ENCODE assay signal across 20 cellular contexts in the genomic region with DNA sequence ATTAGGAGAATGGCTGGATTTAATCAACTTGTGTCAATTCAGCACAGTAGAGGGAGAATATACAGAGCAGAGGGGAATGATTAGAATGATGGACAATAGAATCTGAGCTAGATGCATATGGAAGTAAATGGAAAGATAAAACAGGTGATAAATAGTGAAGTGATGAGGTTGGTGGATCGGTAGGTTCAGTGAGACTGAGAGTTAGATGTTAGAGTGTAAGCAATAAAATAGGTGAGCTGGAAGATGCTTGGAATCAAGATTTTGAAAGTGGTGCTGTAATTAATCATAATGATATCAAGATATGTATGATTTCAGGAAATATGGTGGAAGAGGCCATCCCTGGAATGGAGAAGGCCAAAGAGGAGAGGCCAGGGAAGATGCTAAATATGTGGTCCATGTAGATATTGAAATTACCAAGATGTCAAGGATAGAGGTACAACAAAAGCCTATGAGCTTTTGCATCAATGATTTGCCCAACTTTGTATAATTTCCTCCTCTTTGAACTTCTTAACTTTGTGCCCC.
"Had no signal": no experiment of that assay in that cellular context is flagged by ENCODE, and none has a peak within 500 bp of the region (broad histone marks: within the 10 kb centered on the region; RNA-seq: fewer than 3 reads in every experiment).

No MANE protein-coding gene starts in this region.

- FAIRE-seq: frontal cortex, islet of Langerhans had no signal

- H3K4me1 Mint-ChIP-seq: memory B cell; naive B cell; nephron progenitor cell; stimulated activated memory B cell treated with anti-CD40 and anti-IgM and Interleukin-4, amounts not matched to agents 10 μg/mL and 1 μg/mL and 100 μg/mL, for 72 hours had no signal

- H3K4me3 ChIP-seq: colonic mucosa, esophagus squamous epithelium, heart right ventricle, psoas muscle, right lobe of liver, tibial nerve, upper lobe of right lung had no signal

- H3K36me3 Mint-ChIP-seq: memory B cell; naive B cell; stimulated activated memory B cell treated with anti-CD40 and anti-IgM and Interleukin-4, amounts not matched to agents 10 μg/mL and 1 μg/mL and 100 μg/mL, for 72 hours had no signal

- H3K4me3 Mint-ChIP-seq: memory B cell; naive B cell; nephron progenitor cell; stimulated activated memory B cell treated with anti-CD40 and anti-IgM and Interleukin-4, amounts not matched to agents 10 μg/mL and 1 μg/mL and 100 μg/mL, for 72 hours; stimulated activated naive CD8-positive, alpha-beta T cell treated with anti-CD3 and anti-CD28 coated beads, Interleukin-15, Interleukin-2, amounts not matched to agents 100 ng/mL and 50 ng/mL, for 24 hours had no signal

- H3K27ac ChIP-seq: colonic mucosa, esophagus squamous epithelium, heart right ventricle, psoas muscle, right lobe of liver, tibial nerve, upper lobe of right lung had no signal

- H3K27me3 ChIP-seq: colonic mucosa, esophagus squamous epithelium, heart right ventricle, right lobe of liver, tibial nerve, upper lobe of right lung had no signal

- H3K9me3 ChIP-seq: colonic mucosa, esophagus squamous epithelium, psoas muscle, right lobe of liver, tibial nerve, upper lobe of right lung had no signal

- H3K27me3 Mint-ChIP-seq: naive B cell; stimulated activated memory B cell treated with anti-CD40 and anti-IgM and Interleukin-4, amounts not matched to agents 10 μg/mL and 1 μg/mL and 100 μg/mL, for 72 hours had no signal

- H3K27ac Mint-ChIP-seq: memory B cell; naive B cell; nephron progenitor cell; stimulated activated memory B cell treated with anti-CD40 and anti-IgM and Interleukin-4, amounts not matched to agents 10 μg/mL and 1 μg/mL and 100 μg/mL, for 72 hours; stimulated activated naive CD8-positive, alpha-beta T cell treated with anti-CD3 and anti-CD28 coated beads, Interleukin-15, Interleukin-2, amounts not matched to agents 100 ng/mL and 50 ng/mL, for 24 hours had no signal

- H3K4me1 ChIP-seq: colonic mucosa, esophagus squamous epithelium, heart right ventricle, psoas muscle, right lobe of liver, tibial nerve, upper lobe of right lung had no signal

- DNase-seq: caudate nucleus; colonic mucosa; dermis blood vessel endothelial cell; esophagus squamous epithelium; heart right ventricle; hypothalamus; kidney glomerular epithelial cell; naive B cell; nephron progenitor cell; psoas muscle; retina; right lobe of liver; stimulated activated CD4-positive, alpha-beta T cell treated with anti-CD3 and anti-CD28 coated beads, Interleukin-4, amount 100 ng/mL, for 24 hours; upper lobe of right lung had no signal

- H3K9me3 Mint-ChIP-seq: memory B cell; nephron progenitor cell; stimulated activated memory B cell treated with anti-CD40 and anti-IgM and Interleukin-4, amounts not matched to agents 10 μg/mL and 1 μg/mL and 100 μg/mL, for 72 hours; stimulated activated naive CD8-positive, alpha-beta T cell treated with anti-CD3 and anti-CD28 coated beads, Interleukin-15, Interleukin-2, amounts not matched to agents 100 ng/mL and 50 ng/mL, for 24 hours had no signal

- ATAC-seq: heart right ventricle; psoas muscle; right lobe of liver; stimulated activated memory B cell treated with anti-CD40 and anti-IgM and Interleukin-4, amounts not matched to agents 10 μg/mL and 1 μg/mL and 100 μg/mL, for 72 hours; upper lobe of right lung had no signal

- H3K36me3 ChIP-seq: colonic mucosa had no signal
